Comparison of ENCODE assay signal across 1 cellular context in genomic region chr12:120266180-120266535, GRCh38.
TF ChIP-seq lines count a peak whose summit lies in the region.

No MANE protein-coding gene starts in this region.

TF ChIP-seq in HCT116, 20 proteins besides CTCF, POLR2A, EP300 and RAD21:
- no peak for TF ChIP-seq ELF1 (IDR thresholded peaks at IDR 0.05; ENCODE audit: borderline replicate concordance, low read depth)
- no peak for TF ChIP-seq CBX3 (IDR thresholded peaks at IDR 0.05; ENCODE audit: low read depth)
- TF ChIP-seq ZNF274 (IDR thresholded peaks at IDR 0.05; ENCODE audit: low read depth, low read length), result no peak
- no peak for TF ChIP-seq CEBPB (IDR thresholded peaks at IDR 0.05; ENCODE audit: low read depth)
- no peak for TF ChIP-seq ATF3 (IDR thresholded peaks at IDR 0.05)
- no peak for TF ChIP-seq ZBTB33 (IDR thresholded peaks at IDR 0.05; ENCODE audit: extremely low read depth, insufficient replicate concordance, low read length)
- TF ChIP-seq ZFX (IDR thresholded peaks at IDR 0.05), result no peak
